Comparison of ENCODE assay signal across 6 cellular contexts in genomic region chr10:81655986-81656385, GRCh38.
"Had no signal": no experiment of that assay in that cellular context is flagged by ENCODE, and none has a peak within 500 bp of the region (broad histone marks: within the 10 kb centered on the region; RNA-seq: fewer than 3 reads in every experiment).

No MANE protein-coding gene starts in this region.

- H3K36me3 ChIP-seq: HAP-1 had no signal

- DNase-seq: HFFc6, IMR-90 had no signal

- ATAC-seq: GM23338, HCT116, K562 had no signal

- H3K4me1 Mint-ChIP-seq: GM23338 had no signal

- H3K4me3 Mint-ChIP-seq: GM23338, HFFc6 had no signal

- H3K4me2 ChIP-seq: GM23338 had no signal

- H3K4me3 ChIP-seq: GM23338, HAP-1, K562 had no signal

- H2AFZ ChIP-seq: GM23338 had no signal

- H3K27ac Mint-ChIP-seq: GM23338, HFFc6 had no signal

- H3K4me1 ChIP-seq: HAP-1 had no signal

- H3K9me3 ChIP-seq: HAP-1 had no signal
